In genomic region chr7:155494551-155494950, GRCh38 we compare ENCODE assay signal across 8 cellular contexts. TPM values are rescaled to one million over a fixed set of nuclear protein-coding genes. Genes with fewer than 3 reads are reported as not detected.
"Had no signal": no experiment of that assay in that cellular context is flagged by ENCODE, and none has a peak within 500 bp of the region (broad histone marks: within the 10 kb centered on the region; RNA-seq: fewer than 3 reads in every experiment).

No MANE protein-coding gene starts in this region.

- H3K9me3 ChIP-seq: HAP-1 had no signal

- FAIRE-seq: HTR-8/SVneo, K562 had no signal

- H3K36me3 ChIP-seq: HAP-1 had no signal

- H3K4me3 Mint-ChIP-seq: GM23338 had no signal

- H3K4me2 ChIP-seq: GM23338 had no signal

- H3K4me3 ChIP-seq: GM23338, HAP-1, K562 had no signal

- H3K9me3 Mint-ChIP-seq: GM23338 had no signal

- H3K27ac Mint-ChIP-seq: GM23338 had no signal

- DNase-seq: H7, IMR-90, KG1 had no signal

- H2AFZ ChIP-seq: GM23338 had no signal

RNA-seq across cellular contexts. Expression of gene EN2, which starts 36.6 kb away (rescaled TPM):
- total RNA-seq: GM23338, H7, HT-29, IMR-90 had no signal
- polyA plus RNA-seq: GM23338, IMR-90 had no signal

RNA-seq across cellular contexts. Expression of gene CNPY1, which starts 51.8 kb away (rescaled TPM):
- total RNA-seq: GM23338, HT-29, IMR-90, K562 had no signal
- polyA plus RNA-seq: GM23338, IMR-90, K562 had no signal
